1 cellular context compared by ENCODE assay signal in the genomic region with DNA sequence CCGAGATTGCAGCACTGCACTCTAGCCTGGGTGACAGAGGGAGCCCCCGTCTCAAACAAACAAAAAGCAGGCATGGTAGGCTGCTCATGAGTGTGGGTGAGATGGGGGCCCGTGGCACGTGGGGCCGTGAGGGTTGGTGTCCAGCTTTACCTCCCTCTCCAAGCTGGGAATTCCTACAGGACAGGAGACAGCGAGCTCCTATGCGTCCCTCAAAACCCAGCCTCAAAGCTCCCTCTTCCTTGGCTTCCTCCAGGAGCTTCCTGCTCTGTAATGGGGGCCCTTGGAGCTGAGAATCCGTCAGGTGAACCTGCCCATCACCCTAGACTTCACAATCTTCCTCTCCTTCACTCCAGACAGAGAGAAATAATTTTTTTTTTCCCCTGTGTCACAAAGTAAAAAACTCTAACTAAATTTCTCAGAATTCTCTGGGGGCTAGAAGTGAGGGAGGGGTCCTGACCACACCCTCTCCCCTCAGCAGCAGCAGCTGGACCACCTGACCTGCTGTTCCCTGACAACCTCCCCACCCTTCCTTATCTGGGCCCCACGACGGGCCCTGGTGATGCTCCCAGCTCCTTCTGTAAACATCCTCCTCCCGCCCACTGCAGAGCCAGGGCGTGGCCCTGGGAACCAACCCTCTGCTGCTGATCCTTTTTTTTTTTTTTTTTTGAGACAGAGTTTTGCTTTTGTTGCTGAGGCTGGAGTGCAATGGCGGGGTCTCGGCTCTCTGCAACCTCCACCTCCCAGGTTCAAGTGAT.
TF ChIP-seq lines count a peak whose summit lies in the region.

No MANE protein-coding gene starts in this region.

TF ChIP-seq in HEK293, 187 proteins besides CTCF, POLR2A, EP300 and RAD21 (continued from another document and continues in another):
- TF ChIP-seq SP2 (tag by site-specific recombination; IDR thresholded peaks at IDR 0.05) (0 out of 2 replicates have a peak, but pooled peaks have one; percentile 20), ZNF558 (tag by site-specific recombination; IDR thresholded peaks at IDR 0.05) (no peak), ZNF112 (tag by site-specific recombination; IDR thresholded peaks at IDR 0.05) (no peak), ZNF561 (tag by site-specific recombination; IDR thresholded peaks at IDR 0.05; ENCODE audit: borderline replicate concordance) (no peak), KLF8 (tag by site-specific recombination; IDR thresholded peaks at IDR 0.05) (peak; percentile 46; the same call in 1 of the 2 replicates), ZNF146 (tag by site-specific recombination; IDR thresholded peaks at IDR 0.05) (no peak), ZNF266 (tag by site-specific recombination; IDR thresholded peaks at IDR 0.05; ENCODE audit: low read depth) (no peak), KLF9 (tag by site-specific recombination; IDR thresholded peaks at IDR 0.05; ENCODE audit: low read depth) (peak; percentile 18; the same call in 1 of the 2 replicates), ZNF121 (tag by site-specific recombination; IDR thresholded peaks at IDR 0.05) (no peak), ZNF211 (tag by site-specific recombination; IDR thresholded peaks at IDR 0.05; ENCODE audit: low read depth) (no peak), ZNF280D (tag by site-specific recombination; IDR thresholded peaks at IDR 0.05) (no peak), ZNF341 (tag by site-specific recombination; IDR thresholded peaks at IDR 0.05; ENCODE audit: low read depth) (peak; percentile 86), ZNF157 (tag by site-specific recombination; IDR thresholded peaks at IDR 0.05) (no peak), ZNF2 (tag by site-specific recombination; IDR thresholded peaks at IDR 0.05) (no peak), ZSCAN16 (tag by site-specific recombination; IDR thresholded peaks at IDR 0.05) (no peak), ZFP37 (tag by site-specific recombination; IDR thresholded peaks at IDR 0.05) (no peak), YY1 (tag by site-specific recombination; IDR thresholded peaks at IDR 0.05) (no peak), KLF7 (tag by site-specific recombination; IDR thresholded peaks at IDR 0.05; ENCODE audit: borderline replicate concordance) (0 out of 2 replicates have a peak, but pooled peaks have one; percentile 65), PRDM4 (tag by site-specific recombination; IDR thresholded peaks at IDR 0.05) (no peak), ZNF302 (tag by site-specific recombination; IDR thresholded peaks at IDR 0.05; ENCODE audit: low read depth) (no peak), ZFP3 (tag by site-specific recombination; IDR thresholded peaks at IDR 0.05; ENCODE audit: low read depth) (peak; percentile 99), EGR2 (tag by site-specific recombination; IDR thresholded peaks at IDR 0.05; ENCODE audit: low read depth) (peak; percentile 80), KLF1 (tag by site-specific recombination; IDR thresholded peaks at IDR 0.05) (peak; percentile 99), ZNF26 (tag by site-specific recombination; IDR thresholded peaks at IDR 0.05) (no peak), ZFP41 (tag by site-specific recombination; IDR thresholded peaks at IDR 0.05; ENCODE audit: borderline replicate concordance) (no peak), ZNF530 (tag by site-specific recombination; IDR thresholded peaks at IDR 0.05; ENCODE audit: low read depth) (no peak), ZNF624 (tag by site-specific recombination; IDR thresholded peaks at IDR 0.05) (no peak), SP3 (tag by site-specific recombination; IDR thresholded peaks at IDR 0.05) (no peak)
- TF ChIP-seq, protein P1, sequence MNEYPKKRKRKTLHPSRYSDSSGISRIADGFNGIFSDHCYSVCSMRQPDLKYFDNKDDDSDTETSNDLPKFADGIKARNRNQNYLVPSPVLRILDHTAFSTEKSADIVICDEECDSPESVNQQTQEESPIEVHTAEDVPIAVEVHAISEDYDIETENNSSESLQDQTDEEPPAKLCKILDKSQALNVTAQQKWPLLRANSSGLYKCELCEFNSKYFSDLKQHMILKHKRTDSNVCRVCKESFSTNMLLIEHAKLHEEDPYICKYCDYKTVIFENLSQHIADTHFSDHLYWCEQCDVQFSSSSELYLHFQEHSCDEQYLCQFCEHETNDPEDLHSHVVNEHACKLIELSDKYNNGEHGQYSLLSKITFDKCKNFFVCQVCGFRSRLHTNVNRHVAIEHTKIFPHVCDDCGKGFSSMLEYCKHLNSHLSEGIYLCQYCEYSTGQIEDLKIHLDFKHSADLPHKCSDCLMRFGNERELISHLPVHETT (tag by site-specific recombination; IDR thresholded peaks at IDR 0.05), result no peak
- TF ChIP-seq, protein P2, sequence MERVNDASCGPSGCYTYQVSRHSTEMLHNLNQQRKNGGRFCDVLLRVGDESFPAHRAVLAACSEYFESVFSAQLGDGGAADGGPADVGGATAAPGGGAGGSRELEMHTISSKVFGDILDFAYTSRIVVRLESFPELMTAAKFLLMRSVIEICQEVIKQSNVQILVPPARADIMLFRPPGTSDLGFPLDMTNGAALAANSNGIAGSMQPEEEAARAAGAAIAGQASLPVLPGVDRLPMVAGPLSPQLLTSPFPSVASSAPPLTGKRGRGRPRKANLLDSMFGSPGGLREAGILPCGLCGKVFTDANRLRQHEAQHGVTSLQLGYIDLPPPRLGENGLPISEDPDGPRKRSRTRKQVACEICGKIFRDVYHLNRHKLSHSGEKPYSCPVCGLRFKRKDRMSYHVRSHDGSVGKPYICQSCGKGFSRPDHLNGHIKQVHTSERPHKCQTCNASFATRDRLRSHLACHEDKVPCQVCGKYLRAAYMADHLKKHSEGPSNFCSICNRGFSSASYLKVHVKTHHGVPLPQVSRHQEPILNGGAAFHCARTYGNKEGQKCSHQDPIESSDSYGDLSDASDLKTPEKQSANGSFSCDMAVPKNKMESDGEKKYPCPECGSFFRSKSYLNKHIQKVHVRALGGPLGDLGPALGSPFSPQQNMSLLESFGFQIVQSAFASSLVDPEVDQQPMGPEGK (tag by site-specific recombination; IDR thresholded peaks at IDR 0.05), result peak; percentile 43
- TF ChIP-seq, protein P3, sequence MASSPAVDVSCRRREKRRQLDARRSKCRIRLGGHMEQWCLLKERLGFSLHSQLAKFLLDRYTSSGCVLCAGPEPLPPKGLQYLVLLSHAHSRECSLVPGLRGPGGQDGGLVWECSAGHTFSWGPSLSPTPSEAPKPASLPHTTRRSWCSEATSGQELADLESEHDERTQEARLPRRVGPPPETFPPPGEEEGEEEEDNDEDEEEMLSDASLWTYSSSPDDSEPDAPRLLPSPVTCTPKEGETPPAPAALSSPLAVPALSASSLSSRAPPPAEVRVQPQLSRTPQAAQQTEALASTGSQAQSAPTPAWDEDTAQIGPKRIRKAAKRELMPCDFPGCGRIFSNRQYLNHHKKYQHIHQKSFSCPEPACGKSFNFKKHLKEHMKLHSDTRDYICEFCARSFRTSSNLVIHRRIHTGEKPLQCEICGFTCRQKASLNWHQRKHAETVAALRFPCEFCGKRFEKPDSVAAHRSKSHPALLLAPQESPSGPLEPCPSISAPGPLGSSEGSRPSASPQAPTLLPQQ (tag by site-specific recombination; IDR thresholded peaks at IDR 0.05), result peak; percentile 76
- TF ChIP-seq, protein P4, sequence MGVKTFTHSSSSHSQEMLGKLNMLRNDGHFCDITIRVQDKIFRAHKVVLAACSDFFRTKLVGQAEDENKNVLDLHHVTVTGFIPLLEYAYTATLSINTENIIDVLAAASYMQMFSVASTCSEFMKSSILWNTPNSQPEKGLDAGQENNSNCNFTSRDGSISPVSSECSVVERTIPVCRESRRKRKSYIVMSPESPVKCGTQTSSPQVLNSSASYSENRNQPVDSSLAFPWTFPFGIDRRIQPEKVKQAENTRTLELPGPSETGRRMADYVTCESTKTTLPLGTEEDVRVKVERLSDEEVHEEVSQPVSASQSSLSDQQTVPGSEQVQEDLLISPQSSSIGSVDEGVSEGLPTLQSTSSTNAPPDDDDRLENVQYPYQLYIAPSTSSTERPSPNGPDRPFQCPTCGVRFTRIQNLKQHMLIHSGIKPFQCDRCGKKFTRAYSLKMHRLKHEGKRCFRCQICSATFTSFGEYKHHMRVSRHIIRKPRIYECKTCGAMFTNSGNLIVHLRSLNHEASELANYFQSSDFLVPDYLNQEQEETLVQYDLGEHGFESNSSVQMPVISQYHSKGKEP (tag by site-specific recombination; IDR thresholded peaks at IDR 0.05), result no peak
- TF ChIP-seq, protein P5, sequence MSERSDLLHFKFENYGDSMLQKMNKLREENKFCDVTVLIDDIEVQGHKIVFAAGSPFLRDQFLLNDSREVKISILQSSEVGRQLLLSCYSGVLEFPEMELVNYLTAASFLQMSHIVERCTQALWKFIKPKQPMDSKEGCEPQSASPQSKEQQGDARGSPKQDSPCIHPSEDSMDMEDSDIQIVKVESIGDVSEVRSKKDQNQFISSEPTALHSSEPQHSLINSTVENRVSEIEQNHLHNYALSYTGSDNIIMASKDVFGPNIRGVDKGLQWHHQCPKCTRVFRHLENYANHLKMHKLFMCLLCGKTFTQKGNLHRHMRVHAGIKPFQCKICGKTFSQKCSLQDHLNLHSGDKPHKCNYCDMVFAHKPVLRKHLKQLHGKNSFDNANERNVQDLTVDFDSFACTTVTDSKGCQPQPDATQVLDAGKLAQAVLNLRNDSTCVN (tag by site-specific recombination; optimal IDR thresholded peaks at IDR 0.05), result no peak
- TF ChIP-seq, protein P6, sequence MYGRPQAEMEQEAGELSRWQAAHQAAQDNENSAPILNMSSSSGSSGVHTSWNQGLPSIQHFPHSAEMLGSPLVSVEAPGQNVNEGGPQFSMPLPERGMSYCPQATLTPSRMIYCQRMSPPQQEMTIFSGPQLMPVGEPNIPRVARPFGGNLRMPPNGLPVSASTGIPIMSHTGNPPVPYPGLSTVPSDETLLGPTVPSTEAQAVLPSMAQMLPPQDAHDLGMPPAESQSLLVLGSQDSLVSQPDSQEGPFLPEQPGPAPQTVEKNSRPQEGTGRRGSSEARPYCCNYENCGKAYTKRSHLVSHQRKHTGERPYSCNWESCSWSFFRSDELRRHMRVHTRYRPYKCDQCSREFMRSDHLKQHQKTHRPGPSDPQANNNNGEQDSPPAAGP (tag by site-specific recombination; IDR thresholded peaks at IDR 0.05), result peak; percentile 79; the same call in 1 of the 2 replicates
